In the genomic region with DNA sequence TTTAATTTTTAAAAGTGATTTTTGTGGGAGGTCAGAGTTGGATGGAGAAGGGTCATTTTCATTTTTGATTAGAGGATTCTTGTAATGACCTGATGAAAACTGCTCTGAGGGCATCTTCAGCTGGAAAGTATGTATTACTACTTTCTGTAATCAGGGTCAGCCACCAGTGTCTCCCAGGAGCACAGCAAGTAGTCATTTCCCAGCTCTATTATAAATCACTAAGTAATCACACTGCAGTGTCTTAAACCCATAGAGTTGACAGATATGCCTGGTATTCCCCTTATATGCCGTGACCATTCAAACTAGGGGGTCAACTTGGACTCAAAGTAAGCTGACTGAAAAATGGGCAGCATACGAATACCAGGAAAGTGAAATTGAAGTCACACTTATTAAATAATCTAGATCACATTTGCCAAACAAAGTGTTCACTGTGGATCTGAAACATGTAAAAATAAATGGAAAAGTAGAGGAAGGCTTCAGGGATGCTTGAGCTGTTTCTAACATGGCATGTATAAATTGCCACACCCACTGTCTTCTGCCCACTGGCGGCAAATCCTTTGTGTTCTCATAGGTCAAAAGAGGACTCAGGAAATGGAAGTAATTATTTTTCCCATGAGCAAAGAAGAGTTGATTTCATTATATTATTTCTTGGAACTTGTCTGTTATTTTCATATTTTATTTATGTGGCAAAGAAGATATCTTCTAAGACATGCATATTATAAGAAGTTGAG, we compare ENCODE assay signal across 11 cellular contexts.
DNase-seq lines count a peak whose midpoint lies in the region; ATAC-seq and TF ChIP-seq lines count a peak whose summit lies in the region.
"Had no signal": no experiment of that assay in that cellular context is flagged by ENCODE, and none has a peak within 500 bp of the region (broad histone marks: within the 10 kb centered on the region; RNA-seq: fewer than 3 reads in every experiment).

No MANE protein-coding gene starts in this region.

- H3K36me3 ChIP-seq in ACC112 (ENCODE audit: insufficient read depth, low read length) (peaks cover 8% of the 10 kb centered on the region), OCI-LY1 (ENCODE audit: insufficient read depth, low read length) (peaks cover 60% of the 10 kb centered on the region), lung (ENCODE audit: control insufficient read depth in 2 of 2, insufficient read depth in 2 of 2, low read length in 2 of 2) (peaks cover 2 to 3% of the 10 kb centered on the region in 2 donors)
- H3K36me3 ChIP-seq in effector memory CD4-positive, alpha-beta T cell (ENCODE audit: control insufficient read depth, insufficient read depth, low read length): peaks cover 20% of the 10 kb centered on the region

- H3K9ac ChIP-seq in OCI-LY1 (ENCODE audit: low read length): no peak overlapping the region

- peaks cover 12% of the 10 kb centered on the region; the same call in 1 of the 2 replicates for H3F3A ChIP-seq in OCI-LY1 (ENCODE audit: insufficient read depth, low read length)

- H3K9me2 ChIP-seq in OCI-LY1 (ENCODE audit: low read depth, low read length): no peaks in the 10 kb centered on the region

- H3K4me3 ChIP-seq in ACC112 (ENCODE audit: low read depth, low read length) (no peak overlapping the region), OCI-LY1 (ENCODE audit: low read depth, low read length, poor library complexity, severe bottlenecking) (no peak overlapping the region), lung (no peak overlapping the region)
- no peak overlapping the region for H3K4me3 ChIP-seq in effector memory CD4-positive, alpha-beta T cell (ENCODE audit: insufficient read depth, low read depth, low read length, poor library complexity, severe bottlenecking)

- TF ChIP-seq CTCF in OCI-LY1 (IDR thresholded peaks at IDR 0.05; ENCODE audit: low read length) (no peak), lung (IDR thresholded peaks at IDR 0.05; ENCODE audit: control extremely low read depth, extremely low read depth) (no peak)

- DNase-seq in lung (ENCODE audit: low spot score) (no peak), NCI-H1092 treated with DMSO at 0.1 percent for 48 hours (lab: John Stamatoyannopoulos, UW) (no peak), GDM1 (lab: John Stamatoyannopoulos, UW) (no peak)
- no peak for DNase-seq in stimulated activated CD4-positive, alpha-beta T cell treated with anti-CD3 and anti-CD28 coated beads, Interleukin-4, amount 100 ng/mL, for 24 hours
- DNase-seq in effector memory CD4-positive, alpha-beta T cell: no peak
- DNase-seq: Caco-2; NCI-H446 treated with DMSO at 0.1 percent for 48 hours; stimulated activated CD4-positive, alpha-beta T cell treated with anti-CD3 and anti-CD28 coated beads, Interleukin-4, amount 100 ng/mL, for 4 hours had no signal

- no peaks in the 10 kb centered on the region for H3K27me3 ChIP-seq in ACC112 (ENCODE audit: insufficient read depth, low read length)
- H3K27me3 ChIP-seq in OCI-LY1 (ENCODE audit: insufficient read depth, low read length): no peaks in the 10 kb centered on the region
- no peaks in the 10 kb centered on the region for H3K27me3 ChIP-seq in lung (ENCODE audit: control insufficient read depth, insufficient read depth)
- no peaks in the 10 kb centered on the region for H3K27me3 ChIP-seq in effector memory CD4-positive, alpha-beta T cell (replicated peaks; ENCODE audit: control insufficient read depth, insufficient read depth, low read length, poor library complexity, severe bottlenecking)

- peak overlapping the region; percentile 83 for H3K27ac ChIP-seq in ACC112 (ENCODE audit: low read depth, low read length)
- peak overlapping the region; percentile 79 for H3K27ac ChIP-seq in OCI-LY1 (ENCODE audit: low read depth, low read length, poor library complexity, severe bottlenecking)
- H3K27ac ChIP-seq in lung (ENCODE audit: low read depth in 1 of 2, low read length in 1 of 2): peak overlapping the region in 1 of 2 donors; percentile 70
- H3K27ac ChIP-seq in effector memory CD4-positive, alpha-beta T cell (ENCODE audit: insufficient read depth, low read length, poor library complexity, severe bottlenecking): no peak overlapping the region

- H3K4me1 ChIP-seq in ACC112 (ENCODE audit: control insufficient read depth, insufficient read depth, low read length, unreplicated experiment) (peaks cover 37% of the 10 kb centered on the region), OCI-LY1 (ENCODE audit: insufficient read depth, low read length, severe bottlenecking) (peaks cover 63% of the 10 kb centered on the region), lung (ENCODE audit: control insufficient read depth in 2 of 2, insufficient read depth in 2 of 2, low read length in 2 of 2) (peaks cover 10 to 13% of the 10 kb centered on the region in 2 donors)
- H3K4me1 ChIP-seq in effector memory CD4-positive, alpha-beta T cell (ENCODE audit: control insufficient read depth, insufficient read depth, low read length, poor library complexity, severe bottlenecking): peaks cover 7% of the 10 kb centered on the region
- H3K4me1 ChIP-seq: Caco-2 had no signal

- no peaks in the 10 kb centered on the region for H4K20me1 ChIP-seq in OCI-LY1 (ENCODE audit: insufficient read depth, low read length)

- 46 to 73% methylated on average over 3 of the region's 3 CpGs for WGBS in lung, 2 donors

- H3K4me2 ChIP-seq in OCI-LY1 (ENCODE audit: low read length): peak overlapping the region; percentile 7; the same call in 1 of the 2 replicates

- H3K79me2 ChIP-seq in ACC112 (ENCODE audit: control insufficient read depth, insufficient read depth, low read length, unreplicated experiment) (peaks cover 94% of the 10 kb centered on the region), OCI-LY1 (ENCODE audit: insufficient read depth, low read length) (peaks cover 96% of the 10 kb centered on the region)

- ATAC-seq in GM18868 (IDR thresholded peaks at IDR 0.05; ENCODE audit: unreplicated experiment) (peak; percentile 53), lung (ENCODE audit: insufficient read depth, low FRiP score) (peak; percentile 41)

- no peaks in the 10 kb centered on the region for H3K9me3 ChIP-seq in OCI-LY1 (ENCODE audit: low read length)
- H3K9me3 ChIP-seq in lung (ENCODE audit: control insufficient read depth in 2 of 2, insufficient read depth in 1 of 2, low read length in 1 of 2): no peaks in the 10 kb centered on the region
- H3K9me3 ChIP-seq in effector memory CD4-positive, alpha-beta T cell (ENCODE audit: control insufficient read depth, low read length): no peaks in the 10 kb centered on the region
- H3K9me3 ChIP-seq: Caco-2 had no signal

- H2AFZ ChIP-seq in ACC112 (ENCODE audit: low read length, unreplicated experiment): no peak overlapping the region
- H2AFZ ChIP-seq in OCI-LY1 (ENCODE audit: low read length): no peak overlapping the region
